Comparison of ENCODE assay signal across 8 cellular contexts in genomic region chr3:172038823-172039222, GRCh38. TPM values are rescaled to one million over a fixed set of nuclear protein-coding genes. Genes with fewer than 3 reads are reported as not detected.
DNase-seq lines count a peak whose midpoint lies in the region; ATAC-seq, FAIRE-seq and TF ChIP-seq lines count a peak whose summit lies in the region.

No MANE protein-coding gene starts in this region.

- peak overlapping the region; percentile 68 for H3K27ac Mint-ChIP-seq in activated T-cell treated with anti-CD3 and anti-CD28 coated beads, Interleukin-2, amount 50 U/mL, for 24 hours
- no peak overlapping the region for H3K27ac Mint-ChIP-seq in activated CD8-positive, alpha-beta T cell treated with anti-CD3 and anti-CD28 coated beads, Interleukin-2, amount 10 ng/mL, durations not matched to agents 7 days and 5 days

- no peaks in the 10 kb centered on the region for H3K9me3 ChIP-seq in iPS-18a (ENCODE audit: control insufficient read depth, low read depth, low read length)
- no peaks in the 10 kb centered on the region for H3K9me3 ChIP-seq in testis

- H3K4me3 ChIP-seq in iPS-18a (ENCODE audit: low read length) (peak overlapping the region; percentile 74), testis (peak overlapping the region; percentile 98 to 100)

- peak overlapping the region; percentile 89 for H3K4me3 Mint-ChIP-seq in activated T-cell treated with anti-CD3 and anti-CD28 coated beads, Interleukin-2, amount 50 U/mL, for 24 hours
- H3K4me3 Mint-ChIP-seq in activated CD8-positive, alpha-beta T cell treated with anti-CD3 and anti-CD28 coated beads, Interleukin-2, amount 10 ng/mL, durations not matched to agents 7 days and 5 days = peak overlapping the region; percentile 91

- H3K27me3 Mint-ChIP-seq in activated T-cell treated with anti-CD3 and anti-CD28 coated beads, Interleukin-2, amount 50 U/mL, for 24 hours = no peaks in the 10 kb centered on the region
- H3K27me3 Mint-ChIP-seq in activated CD8-positive, alpha-beta T cell treated with anti-CD3 and anti-CD28 coated beads, Interleukin-2, amount 10 ng/mL, durations not matched to agents 7 days and 5 days (ENCODE audit: low read depth) = peaks cover 5% of the 10 kb centered on the region

- TF ChIP-seq POLR2A in testis (IDR thresholded peaks at IDR 0.05) = no peak

- H3K4me1 Mint-ChIP-seq in activated T-cell treated with anti-CD3 and anti-CD28 coated beads, Interleukin-2, amount 50 U/mL, for 24 hours (ENCODE audit: low read depth) = peaks cover 39% of the 10 kb centered on the region
- peaks cover 16% of the 10 kb centered on the region for H3K4me1 Mint-ChIP-seq in activated CD8-positive, alpha-beta T cell treated with anti-CD3 and anti-CD28 coated beads, Interleukin-2, amount 10 ng/mL, durations not matched to agents 7 days and 5 days (ENCODE audit: low read depth)

- no peak for DNase-seq in activated T-cell treated with anti-CD3 and anti-CD28 coated beads, Interleukin-2, amount 50 U/mL, for 24 hours
- no peak for DNase-seq in activated T-cell treated with anti-CD3 and anti-CD28 coated beads, Interleukin-2, amount 50 U/mL, for 48 hours
- no peak for DNase-seq in activated CD8-positive, alpha-beta T cell treated with anti-CD3 and anti-CD28 coated beads, Interleukin-2, amount 10 ng/mL, durations not matched to agents 7 days and 5 days
- DNase-seq in testis = no peak
- DNase-seq in epidermal melanocyte (ENCODE audit: insufficient read length, low spot score) = no peak
- DNase-seq in frontal cortex (ENCODE audit: low spot score in 2 of 2) = no peak

- H3K27ac ChIP-seq in iPS-18a (ENCODE audit: low read length) (no peak overlapping the region), testis (peak overlapping the region; percentile 97 to 98)

- CTCF ChIA-PET in activated CD8-positive, alpha-beta T cell treated with anti-CD3 and anti-CD28 coated beads, Interleukin-2, amount 10 ng/mL, durations not matched to agents 7 days and 5 days (lab: Charles Lee) = no interaction called here

- no peaks in the 10 kb centered on the region for H3K9me3 Mint-ChIP-seq in activated T-cell treated with anti-CD3 and anti-CD28 coated beads, Interleukin-2, amount 50 U/mL, for 24 hours
- no peaks in the 10 kb centered on the region for H3K9me3 Mint-ChIP-seq in activated CD8-positive, alpha-beta T cell treated with anti-CD3 and anti-CD28 coated beads, Interleukin-2, amount 10 ng/mL, durations not matched to agents 7 days and 5 days (ENCODE audit: insufficient read depth)

- WGBS in testis, 2 donors = 21 to 31% methylated on average over 7 of the region's 7 CpGs

- ATAC-seq in activated CD8-positive, alpha-beta T cell treated with anti-CD3 and anti-CD28 coated beads, Interleukin-2, amount 10 ng/mL, durations not matched to agents 7 days and 5 days = no peak
- no peak for ATAC-seq in HG03442 (IDR thresholded peaks at IDR 0.05; ENCODE audit: unreplicated experiment)

- peaks cover 8% of the 10 kb centered on the region for H3K36me3 Mint-ChIP-seq in activated T-cell treated with anti-CD3 and anti-CD28 coated beads, Interleukin-2, amount 50 U/mL, for 24 hours (ENCODE audit: low read depth)
- H3K36me3 Mint-ChIP-seq in activated CD8-positive, alpha-beta T cell treated with anti-CD3 and anti-CD28 coated beads, Interleukin-2, amount 10 ng/mL, durations not matched to agents 7 days and 5 days (ENCODE audit: low read depth) = no peaks in the 10 kb centered on the region

- TF ChIP-seq CTCF in testis (IDR thresholded peaks at IDR 0.05) = no peak

- POLR2A ChIA-PET in activated CD8-positive, alpha-beta T cell treated with anti-CD3 and anti-CD28 coated beads, Interleukin-2, amount 10 ng/mL, durations not matched to agents 7 days and 5 days (lab: Charles Lee) = interaction anchor here (0.7 to 0.9 kb wide), 3 partner anchors 50 to 662 kb away, joined by 3 to 4 read pairs (median 4); no protein-coding TSS in a partner anchor

- H3K27me3 ChIP-seq in iPS-18a (ENCODE audit: control insufficient read depth, insufficient read depth, low read length) = no peaks in the 10 kb centered on the region
- no peaks in the 10 kb centered on the region for H3K27me3 ChIP-seq in testis

- H3K36me3 ChIP-seq in iPS-18a (ENCODE audit: control insufficient read depth, low read depth, low read length) = no peaks in the 10 kb centered on the region
- no peaks in the 10 kb centered on the region for H3K36me3 ChIP-seq in testis (ENCODE audit: low read depth, missing control alignments)

- intact Hi-C loops in testis (cut with DNase I; ENCODE audit: low total_unique reads) = no loop called here

- H3K4me1 ChIP-seq in iPS-18a (ENCODE audit: control insufficient read depth, low read depth, low read length) = peaks cover 23% of the 10 kb centered on the region
- peaks cover 23% of the 10 kb centered on the region for H3K4me1 ChIP-seq in testis

- no peak for FAIRE-seq in frontal cortex (lab: Jason Lieb, UNC)

- H3K9ac ChIP-seq in iPS-18a (ENCODE audit: low read length) = peak overlapping the region; percentile 94

RNA-seq across cellular contexts. Expression of gene FNDC3B, which starts 0.6 kb away (rescaled TPM):
- total RNA-seq in activated CD8-positive, alpha-beta T cell treated with anti-CD3 and anti-CD28 coated beads, Interleukin-2, amount 10 ng/mL, durations not matched to agents 7 days and 5 days = 10 to 100 TPM; 11.5 to 12.3 TPM
- total RNA-seq in testis (10 to 100 TPM; 57.7 to 63.5 TPM), frontal cortex (14.7 TPM)
- polyA plus RNA-seq in testis (ENCODE audit: insufficient read depth, low read depth, low replicate concordance) = 24.2 TPM
